ENCODE assay signal across 23 cellular contexts in the genomic region with DNA sequence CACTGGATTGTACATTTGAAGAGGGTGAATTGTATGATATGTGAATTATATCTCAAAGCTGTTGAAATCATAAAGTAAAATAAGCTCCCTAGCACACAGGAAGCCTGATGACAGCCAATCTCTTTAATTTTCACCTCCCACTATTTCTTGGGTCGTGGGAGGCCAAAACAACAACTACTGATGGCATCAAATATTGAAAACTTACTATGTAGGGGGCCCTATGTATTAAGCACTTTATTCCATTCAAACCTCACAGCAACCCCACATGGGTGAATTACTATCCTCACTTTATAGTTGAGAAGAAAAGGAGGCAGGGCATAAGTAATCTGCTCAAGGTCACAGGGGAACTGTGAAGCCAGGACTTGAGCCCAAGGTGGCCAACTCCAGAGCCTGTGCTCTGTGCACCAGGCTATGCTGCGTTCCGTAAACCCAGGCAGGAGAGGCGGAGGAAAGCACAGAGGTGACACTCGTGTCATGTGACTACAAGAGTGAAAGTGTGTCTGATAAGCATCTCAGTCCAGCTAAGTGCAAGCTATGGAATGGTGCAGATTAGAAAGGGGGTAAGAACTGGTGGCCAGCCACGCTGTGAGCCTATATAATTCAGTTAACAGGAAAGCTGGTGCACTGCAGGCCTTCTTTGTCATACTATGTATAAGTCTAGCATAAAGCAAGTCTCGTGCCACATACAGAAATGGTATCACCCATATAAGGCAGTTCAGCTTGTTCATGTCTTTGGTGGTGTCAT.
"Had no signal": no experiment of that assay in that cellular context is flagged by ENCODE, and none has a peak within 500 bp of the region (broad histone marks: within the 10 kb centered on the region; RNA-seq: fewer than 3 reads in every experiment).

No MANE protein-coding gene starts in this region.

- DNase-seq: activated CD8-positive, alpha-beta memory T cell treated with anti-CD3 and anti-CD28 coated beads for 24 hours; activated CD8-positive, alpha-beta memory T cell treated with anti-CD3 and anti-CD28 coated beads, Interleukin-2, amount 50 U/mL, for 48 hours; activated gamma-delta T cell; amygdala; caudate nucleus; foreskin keratinocyte; glutamatergic neuron; hippocampal formation; islet precursor cell; left colon; midbrain; nephron progenitor cell; occipital lobe; retina; stimulated activated naive B cell treated with anti-CD40 and anti-IgM and Interleukin-4, amounts not matched to agents 10 μg/mL and 1 μg/mL and 100 μg/mL, for 72 hours; substantia nigra; T-helper 1 cell; T-helper 9 cell had no signal

- H3K27me3 ChIP-seq: foreskin keratinocyte, tibial nerve had no signal

- H3K4me3 ChIP-seq: lung, tibial nerve had no signal

- ATAC-seq: activated CD4-positive, CD25-positive, alpha-beta regulatory T cell treated with anti-CD3 and anti-CD28 coated beads, Interleukin-2, amount 50 U/mL, for 24 hours; foreskin keratinocyte; left colon; stimulated activated naive B cell treated with anti-CD40 and anti-IgM and Interleukin-4, amounts not matched to agents 10 μg/mL and 1 μg/mL and 100 μg/mL, for 72 hours had no signal

- H3K27ac ChIP-seq: foreskin keratinocyte, tibial nerve had no signal

- FAIRE-seq: colon, urothelium cell line had no signal
